Comparison of ENCODE assay signal across 2 cellular contexts in the genomic region with DNA sequence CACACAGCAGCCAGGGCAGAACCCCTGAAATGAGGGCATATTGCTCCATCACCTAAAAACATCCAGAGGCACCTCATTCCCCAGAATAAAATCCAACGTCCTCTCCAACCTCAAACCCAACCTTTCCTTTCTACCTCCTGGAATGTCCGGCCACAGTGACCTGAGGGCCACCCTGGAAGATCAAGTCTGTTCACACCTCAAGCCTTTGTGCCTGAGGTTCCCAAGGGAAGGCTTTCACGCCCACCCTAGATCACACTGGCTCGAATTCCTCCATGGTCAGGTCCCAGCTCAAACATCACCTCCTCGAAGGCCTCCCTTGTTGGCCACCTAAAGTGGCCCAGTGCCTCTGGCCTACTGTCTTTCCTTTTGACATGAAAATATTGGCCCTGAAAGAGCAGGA.
TF ChIP-seq lines count a peak whose summit lies in the region.

No MANE protein-coding gene starts in this region.

TF ChIP-seq in HepG2, 621 proteins besides CTCF, POLR2A, EP300 and RAD21:
- TF ChIP-seq MXD1 (CRISPR knock-in tag; IDR thresholded peaks at IDR 0.05) (no peak), NRL (CRISPR knock-in tag; IDR thresholded peaks at IDR 0.05; ENCODE audit: borderline replicate concordance) (peak; percentile 39; the same call in 1 of the 2 replicates), AGO2 (optimal IDR thresholded peaks at IDR 0.05; ENCODE audit: low read depth, low read length) (no peak), RBM22 (optimal IDR thresholded peaks at IDR 0.05; ENCODE audit: low read length) (peak; percentile 87), POLR2AphosphoS5 (IDR thresholded peaks at IDR 0.05; ENCODE audit: low read depth, low read length) (0 out of 2 replicates have a peak, but pooled peaks have one; percentile 22), MAFG (CRISPR knock-in tag; IDR thresholded peaks at IDR 0.05) (no peak), NAIF1 (CRISPR knock-in tag; IDR thresholded peaks at IDR 0.05; ENCODE audit: borderline replicate concordance) (no peak), ZNF740 (CRISPR knock-in tag; IDR thresholded peaks at IDR 0.05) (no peak), ZNF564 (CRISPR knock-in tag; IDR thresholded peaks at IDR 0.05) (no peak), ZBTB40 (IDR thresholded peaks at IDR 0.05) (no peak), ZBTB40 (CRISPR knock-in tag; IDR thresholded peaks at IDR 0.05) (no peak)

TF ChIP-seq in H1, 55 proteins besides CTCF, POLR2A, EP300 and RAD21:
- no peak for TF ChIP-seq CHD1 (IDR thresholded peaks at IDR 0.05; ENCODE audit: low read depth, low read length)
- no peak for TF ChIP-seq E2F6 (IDR thresholded peaks at IDR 0.05)
- TF ChIP-seq EZH2 (IDR thresholded peaks at IDR 0.05; ENCODE audit: low read depth, low read length, severe bottlenecking) = no peak
- no peak for TF ChIP-seq ASH2L (IDR thresholded peaks at IDR 0.05; ENCODE audit: low read length)
- TF ChIP-seq, protein P1, sequence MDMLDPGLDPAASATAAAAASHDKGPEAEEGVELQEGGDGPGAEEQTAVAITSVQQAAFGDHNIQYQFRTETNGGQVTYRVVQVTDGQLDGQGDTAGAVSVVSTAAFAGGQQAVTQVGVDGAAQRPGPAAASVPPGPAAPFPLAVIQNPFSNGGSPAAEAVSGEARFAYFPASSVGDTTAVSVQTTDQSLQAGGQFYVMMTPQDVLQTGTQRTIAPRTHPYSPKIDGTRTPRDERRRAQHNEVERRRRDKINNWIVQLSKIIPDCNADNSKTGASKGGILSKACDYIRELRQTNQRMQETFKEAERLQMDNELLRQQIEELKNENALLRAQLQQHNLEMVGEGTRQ (IDR thresholded peaks at IDR 0.05; ENCODE audit: low read length) = no peak
- TF ChIP-seq CREB1 (IDR thresholded peaks at IDR 0.05) = no peak
- no peak for TF ChIP-seq JUN (IDR thresholded peaks at IDR 0.05; ENCODE audit: low read depth, low read length)
- no peak for TF ChIP-seq SIRT6 (IDR thresholded peaks at IDR 0.05; ENCODE audit: low read length)
- no peak for TF ChIP-seq SIN3A (conservative IDR thresholded peaks at IDR 0.05 in 1 of 2, IDR thresholded peaks at IDR 0.05 in 1 of 2; ENCODE audit: low read depth in 1 of 2, low read length in 2 of 2)
- no peak for TF ChIP-seq TBP (IDR thresholded peaks at IDR 0.05; ENCODE audit: low read depth, low read length)
- TF ChIP-seq TAF7 (optimal IDR thresholded peaks at IDR 0.05; ENCODE audit: borderline replicate concordance, low read depth, low read length) = no peak
- TF ChIP-seq NANOG (IDR thresholded peaks at IDR 0.05; ENCODE audit: insufficient read depth, low read depth, low read length, poor library complexity, severe bottlenecking) = no peak
- no peak for TF ChIP-seq CBX8 (IDR thresholded peaks at IDR 0.05; ENCODE audit: borderline replicate concordance, low read depth, low read length)
- TF ChIP-seq BCL11A (IDR thresholded peaks at IDR 0.05; ENCODE audit: low read depth in 2 of 2, low read length in 2 of 2) = no peak
- TF ChIP-seq KDM1A (IDR thresholded peaks at IDR 0.05; ENCODE audit: borderline replicate concordance, low read length) = no peak
